Comparison of ENCODE assay signal across 1 cellular context in genomic region chr15:44712108-44713005, GRCh38.
TF ChIP-seq lines count a peak whose summit lies in the region.

No MANE protein-coding gene starts in this region.

TF ChIP-seq in HepG2, 621 proteins besides CTCF, POLR2A, EP300 and RAD21 (continued from another document and continues in another):
- TF ChIP-seq ATAD3A (CRISPR knock-in tag; IDR thresholded peaks at IDR 0.05) (no peak), MAFK (conservative IDR thresholded peaks at IDR 0.05 in 1 of 2, IDR thresholded peaks at IDR 0.05 in 1 of 2; ENCODE audit: low read length in 2 of 2) (no peak), PRDM15 (CRISPR knock-in tag; IDR thresholded peaks at IDR 0.05) (no peak), HNRNPUL1 (IDR thresholded peaks at IDR 0.05; ENCODE audit: low read depth, low read length) (no peak), MEF2D (CRISPR knock-in tag; IDR thresholded peaks at IDR 0.05) (no peak), TRAFD1 (CRISPR knock-in tag; IDR thresholded peaks at IDR 0.05; ENCODE audit: borderline replicate concordance) (no peak), NFYB (CRISPR knock-in tag; IDR thresholded peaks at IDR 0.05) (no peak), ZNF543 (CRISPR knock-in tag; IDR thresholded peaks at IDR 0.05) (no peak), NCOA1 (CRISPR knock-in tag; IDR thresholded peaks at IDR 0.05) (no peak), ZUFSP (CRISPR knock-in tag; IDR thresholded peaks at IDR 0.05; ENCODE audit: borderline replicate concordance) (no peak), SMAD3 (CRISPR knock-in tag; IDR thresholded peaks at IDR 0.05) (no peak), ZBTB38 (CRISPR knock-in tag; IDR thresholded peaks at IDR 0.05) (no peak), ZZZ3 (CRISPR knock-in tag; IDR thresholded peaks at IDR 0.05; ENCODE audit: borderline replicate concordance) (no peak), SAFB2 (CRISPR knock-in tag; IDR thresholded peaks at IDR 0.05; ENCODE audit: borderline replicate concordance, low read depth) (no peak), SP2 (CRISPR knock-in tag; IDR thresholded peaks at IDR 0.05) (no peak), TSC22D2 (CRISPR knock-in tag; IDR thresholded peaks at IDR 0.05; ENCODE audit: borderline replicate concordance) (no peak), SPEN (CRISPR knock-in tag; IDR thresholded peaks at IDR 0.05; ENCODE audit: low read depth) (no peak), BRD4 (CRISPR knock-in tag; IDR thresholded peaks at IDR 0.05) (no peak), MLLT10 (CRISPR knock-in tag; IDR thresholded peaks at IDR 0.05) (no peak), ZNF180 (CRISPR knock-in tag; IDR thresholded peaks at IDR 0.05; ENCODE audit: borderline replicate concordance, low read depth) (no peak), MYPOP (CRISPR knock-in tag; IDR thresholded peaks at IDR 0.05) (no peak), STAG1 (CRISPR knock-in tag; IDR thresholded peaks at IDR 0.05) (no peak), ZNF253 (CRISPR knock-in tag; IDR thresholded peaks at IDR 0.05; ENCODE audit: borderline replicate concordance) (no peak), ONECUT2 (CRISPR knock-in tag; IDR thresholded peaks at IDR 0.05) (no peak), ZNF550 (CRISPR knock-in tag; IDR thresholded peaks at IDR 0.05; ENCODE audit: borderline replicate concordance) (no peak), CEBPZ (IDR thresholded peaks at IDR 0.05; ENCODE audit: low read length) (no peak), TCF12 (IDR thresholded peaks at IDR 0.05) (no peak), TCF12 (CRISPR knock-in tag; IDR thresholded peaks at IDR 0.05) (no peak), ZFX (CRISPR knock-in tag; IDR thresholded peaks at IDR 0.05; ENCODE audit: low read depth) (no peak), DZIP1 (CRISPR knock-in tag; IDR thresholded peaks at IDR 0.05) (no peak), EED (CRISPR knock-in tag; IDR thresholded peaks at IDR 0.05) (no peak), ZNF331 (CRISPR knock-in tag; IDR thresholded peaks at IDR 0.05) (0 out of 2 replicates have a peak, but pooled peaks have one; percentile 12), ZNF7 (CRISPR knock-in tag; IDR thresholded peaks at IDR 0.05) (no peak), ZNF562 (CRISPR knock-in tag; IDR thresholded peaks at IDR 0.05; ENCODE audit: borderline replicate concordance) (no peak), ZNF549 (CRISPR knock-in tag; IDR thresholded peaks at IDR 0.05) (no peak), PLRG1 (conservative IDR thresholded peaks at IDR 0.05) (no peak), JUND (CRISPR knock-in tag; IDR thresholded peaks at IDR 0.05) (no peak), JUN (CRISPR knock-in tag; IDR thresholded peaks at IDR 0.05) (no peak), SP1 (IDR thresholded peaks at IDR 0.05) (no peak), SP1 (CRISPR knock-in tag; IDR thresholded peaks at IDR 0.05) (no peak), ZNF441 (CRISPR knock-in tag; IDR thresholded peaks at IDR 0.05; ENCODE audit: borderline replicate concordance) (no peak), ELF3 (CRISPR knock-in tag; IDR thresholded peaks at IDR 0.05) (0 out of 2 replicates have a peak, but pooled peaks have one; percentile 35), KDM5A (IDR thresholded peaks at IDR 0.05; ENCODE audit: borderline replicate concordance, low read length) (peak; percentile 42; the same call in 1 of the 2 replicates), TOE1 (CRISPR knock-in tag; IDR thresholded peaks at IDR 0.05) (no peak), AKNA (CRISPR knock-in tag; IDR thresholded peaks at IDR 0.05; ENCODE audit: borderline replicate concordance) (no peak), ZNF790 (CRISPR knock-in tag; IDR thresholded peaks at IDR 0.05; ENCODE audit: borderline replicate concordance) (no peak), KAT8 (CRISPR knock-in tag; IDR thresholded peaks at IDR 0.05) (no peak; the same call in 1 of the 2 replicates), ZNF577 (CRISPR knock-in tag; IDR thresholded peaks at IDR 0.05; ENCODE audit: borderline replicate concordance, low read depth) (no peak)
